Comparison of ENCODE assay signal across 10 cellular contexts in the genomic region with DNA sequence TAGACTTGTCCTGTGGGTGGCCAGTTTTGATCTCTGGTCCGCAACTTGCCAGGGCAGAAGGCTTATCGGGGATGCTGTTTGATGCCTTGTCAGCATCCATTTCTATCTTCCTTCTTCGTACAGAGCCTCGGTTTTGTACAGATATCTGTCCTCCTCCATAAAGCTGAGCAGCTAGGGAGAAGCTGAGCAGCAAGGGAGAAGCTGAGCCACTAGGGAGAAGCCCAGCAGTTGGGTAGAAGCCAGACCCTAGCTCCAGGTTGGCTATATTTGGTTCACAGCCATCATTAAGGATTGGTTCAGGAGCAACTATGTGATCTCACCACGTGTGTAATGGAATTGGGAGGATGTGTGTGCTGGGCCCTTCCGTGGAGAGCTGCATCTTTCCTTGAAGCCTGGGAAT. TPM values are rescaled to one million over a fixed set of nuclear protein-coding genes. Genes with fewer than 3 reads are reported as not detected.
"Had no signal": no experiment of that assay in that cellular context is flagged by ENCODE, and none has a peak within 500 bp of the region (broad histone marks: within the 10 kb centered on the region; RNA-seq: fewer than 3 reads in every experiment).

No MANE protein-coding gene starts in this region.

- H3K4me3 Mint-ChIP-seq: H9, HFFc6 had no signal

- H3K27ac Mint-ChIP-seq: HFFc6 had no signal

- DNase-seq: GM23248, GOT3, H9, HCEC 1CT, HFFc6, IMR-90, KG1 had no signal

- H3K9me3 Mint-ChIP-seq: HFFc6 had no signal

- H2AFZ ChIP-seq: GM23248 had no signal

- H3K27ac ChIP-seq: GM23248 had no signal

- H3K9ac ChIP-seq: GM23248 had no signal

- H3K4me3 ChIP-seq: GM23248, K562 had no signal

- ATAC-seq: K562 had no signal

- FAIRE-seq: H54, K562 had no signal

RNA-seq across cellular contexts. Expression of gene PTPRG, which starts 46.7 kb away (rescaled TPM):
- total RNA-seq: HT-29 had no signal
- polyA plus RNA-seq: K562 had no signal
